In the genomic region with DNA sequence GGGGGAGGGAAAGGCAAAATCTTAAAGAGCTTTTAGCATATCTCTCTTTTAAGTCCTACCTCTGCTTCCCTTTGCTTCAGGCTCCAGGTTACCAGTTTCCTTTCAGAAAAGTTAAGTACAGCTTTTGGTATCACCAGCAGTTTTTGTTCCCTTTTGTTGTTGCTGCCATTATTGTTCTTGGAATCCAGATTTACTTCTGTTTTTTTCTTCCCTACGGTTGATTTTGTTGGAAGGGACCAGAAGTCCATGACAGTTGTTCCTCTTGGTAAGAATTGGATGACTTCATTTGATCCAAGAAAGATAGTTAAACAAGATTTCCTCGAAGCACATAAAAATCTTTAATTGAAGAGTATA, we compare ENCODE assay signal across 16 cellular contexts.
DNase-seq lines count a peak whose midpoint lies in the region; ATAC-seq, FAIRE-seq and TF ChIP-seq lines count a peak whose summit lies in the region.
"Had no signal": no experiment of that assay in that cellular context is flagged by ENCODE, and none has a peak within 500 bp of the region (broad histone marks: within the 10 kb centered on the region; RNA-seq: fewer than 3 reads in every experiment).

No MANE protein-coding gene starts in this region.

- dilution Hi-C loops in keratinocyte (cut with MboI; ENCODE audit: extremely low pct_ligation_motif_present, low sequenced_read_pairs), result no loop called here

- H4K20me1 ChIP-seq in keratinocyte (ENCODE audit: control insufficient read depth, extremely low read depth, insufficient read depth, low read length), result peaks cover 10% of the 10 kb centered on the region

- no peaks in the 10 kb centered on the region for H3K9me3 ChIP-seq in CD8-positive, alpha-beta T cell (ENCODE audit: low read length)
- H3K9me3 ChIP-seq in RWPE2 (ENCODE audit: severe bottlenecking) (no peaks in the 10 kb centered on the region), keratinocyte (ENCODE audit: control insufficient read depth, low read depth, low read length) (no peaks in the 10 kb centered on the region)
- H3K9me3 ChIP-seq: esophagus squamous epithelium, pancreas had no signal

- peak overlapping the region; percentile 35 for H3K4me3 Mint-ChIP-seq in CD8-positive, alpha-beta T cell

- CTCF ChIA-PET in CD8-positive, alpha-beta T cell (lab: Charles Lee), result interaction anchor here (1.5 kb wide), 1 partner anchor 63 kb away, joined by 6 read pairs; no protein-coding TSS in a partner anchor

- no peak overlapping the region for H3K9ac ChIP-seq in keratinocyte (ENCODE audit: control insufficient read depth, extremely low read depth, insufficient read depth, low read length)
- H3K9ac ChIP-seq: BLaER1 treated with 17β-estradiol and CSF1 and Interleukin-3, amounts not matched to agents 10 nM and 100 nM had no signal

- H3K27me3 ChIP-seq in CD8-positive, alpha-beta T cell (ENCODE audit: insufficient read depth, low read length), result no peaks in the 10 kb centered on the region
- H3K27me3 ChIP-seq in RWPE2 (ENCODE audit: insufficient read depth, poor library complexity, severe bottlenecking), result no peaks in the 10 kb centered on the region
- H3K27me3 ChIP-seq in keratinocyte (ENCODE audit: control insufficient read depth, extremely low read depth, insufficient read depth, low read length), result no peaks in the 10 kb centered on the region
- H3K27me3 ChIP-seq: BLaER1 treated with 17β-estradiol and CSF1 and Interleukin-3, amounts not matched to agents 10 nM and 100 nM; esophagus squamous epithelium; heart left ventricle; pancreas had no signal

- peaks cover 70% of the 10 kb centered on the region for H3K36me3 Mint-ChIP-seq in CD8-positive, alpha-beta T cell

- H3K4me1 Mint-ChIP-seq in CD8-positive, alpha-beta T cell (ENCODE audit: low read depth), result peaks cover 84% of the 10 kb centered on the region

- H3K4me2 ChIP-seq in keratinocyte (ENCODE audit: control insufficient read depth, extremely low read depth, insufficient read depth, low read depth, low read length), result peak overlapping the region; percentile 18

- H3K36me3 ChIP-seq in CD8-positive, alpha-beta T cell (ENCODE audit: insufficient read depth, low read length), result no peaks in the 10 kb centered on the region
- H3K36me3 ChIP-seq in RWPE2 (ENCODE audit: low read depth) (peaks cover 6% of the 10 kb centered on the region; the same call in 1 of the 2 replicates), keratinocyte (ENCODE audit: control insufficient read depth in 2 of 2, extremely low read depth in 1 of 2, insufficient read depth in 2 of 2, low read length in 2 of 2) (peaks cover 0 to 1% of the 10 kb centered on the region in 2 experiments)
- H3K36me3 ChIP-seq: esophagus squamous epithelium, heart left ventricle, pancreas had no signal

- DNase-seq in CD1c-positive myeloid dendritic cell (ENCODE audit: extremely low spot score), result peak; percentile 77
- DNase-seq in CD8-positive, alpha-beta T cell, result no peak
- DNase-seq in RWPE2 (ENCODE audit: low spot score), result no peak
- no peak for DNase-seq in keratinocyte (ENCODE audit: low read depth, low spot score)
- DNase-seq in putamen (ENCODE audit: low spot score), result no peak
- no peak for DNase-seq in GM12891 (ENCODE audit: insufficient read length, low spot score)
- DNase-seq: cortex of kidney, esophagus squamous epithelium, H7, heart left ventricle, kidney glomerular epithelial cell, NCI-H1436 treated with DMSO at 0.1 percent for 48 hours, NCI-H345, pancreas had no signal

- intact Hi-C loops in CD8-positive, alpha-beta T cell (cut with DNase I, micrococcal nuclease), result loop anchor here in 1 of 2 experiments (1.0 to 5.0 kb wide), 4 partner anchors 8 to 44 kb away; no protein-coding TSS in a partner anchor

- no peaks in the 10 kb centered on the region for H3K27me3 Mint-ChIP-seq in CD8-positive, alpha-beta T cell (ENCODE audit: low read depth)

- peaks cover 62% of the 10 kb centered on the region for H3K4me1 ChIP-seq in CD8-positive, alpha-beta T cell (ENCODE audit: insufficient read depth, low read length)
- H3K4me1 ChIP-seq in RWPE2 (ENCODE audit: insufficient read depth, poor library complexity, severe bottlenecking) (peaks cover 31% of the 10 kb centered on the region), keratinocyte (ENCODE audit: control insufficient read depth, extremely low read depth, insufficient read depth, low read length) (peaks cover 16% of the 10 kb centered on the region)

- no peak overlapping the region for H2AFZ ChIP-seq in keratinocyte (ENCODE audit: control insufficient read depth, low read length)

- H3K27ac ChIP-seq in CD8-positive, alpha-beta T cell (ENCODE audit: low read depth, low read length), result no peak overlapping the region
- H3K27ac ChIP-seq in RWPE2 (ENCODE audit: poor library complexity, severe bottlenecking), result peak overlapping the region; percentile 8
- peak overlapping the region; percentile 13 for H3K27ac ChIP-seq in keratinocyte (ENCODE audit: control insufficient read depth, insufficient read depth, low read length)
- H3K27ac ChIP-seq: esophagus squamous epithelium, pancreas had no signal

- no peak for TF ChIP-seq POLR2A in GM12891 (IDR thresholded peaks at IDR 0.05; ENCODE audit: low read depth, low read length)

- no peak for TF ChIP-seq CTCF in CD8-positive, alpha-beta T cell (IDR thresholded peaks at IDR 0.05)
- no peak for TF ChIP-seq CTCF in RWPE2 (IDR thresholded peaks at IDR 0.05; ENCODE audit: poor library complexity, severe bottlenecking)
- no peak for TF ChIP-seq CTCF in keratinocyte (optimal IDR thresholded peaks at IDR 0.05 in 1 of 3, IDR thresholded peaks at IDR 0.05 in 1 of 3, conservative IDR thresholded peaks at IDR 0.05 in 1 of 3; ENCODE audit: extremely low read depth in 1 of 3, insufficient read depth in 2 of 3, low read length in 3 of 3)

- POLR2A ChIA-PET in CD8-positive, alpha-beta T cell (lab: Charles Lee), result interaction anchor here (0.9 to 1.6 kb wide), 6 partner anchors 12 to 51 kb away, joined by 3 to 5 read pairs (median 3); no protein-coding TSS in a partner anchor

- no peaks in the 10 kb centered on the region for H3K9me3 Mint-ChIP-seq in CD8-positive, alpha-beta T cell

- peaks cover 43% of the 10 kb centered on the region for H3K79me2 ChIP-seq in keratinocyte (ENCODE audit: control insufficient read depth, insufficient read depth, low read length)

- peak; percentile 30 for ATAC-seq in CD8-positive, alpha-beta T cell
- ATAC-seq in RWPE2 (ENCODE audit: low read depth), result no peak
- ATAC-seq in HG03039 (IDR thresholded peaks at IDR 0.05; ENCODE audit: unreplicated experiment), result no peak
- ATAC-seq: heart left ventricle had no signal

- H3K27ac Mint-ChIP-seq in CD8-positive, alpha-beta T cell, result peak overlapping the region; percentile 82

- FAIRE-seq in keratinocyte (lab: Jason Lieb, UNC) (no peak), GM12891 (lab: Jason Lieb, UNC) (no peak)
- FAIRE-seq: pancreas had no signal

- no peak overlapping the region for H3K4me3 ChIP-seq in CD8-positive, alpha-beta T cell (ENCODE audit: low read depth, low read length)
- H3K4me3 ChIP-seq in RWPE2 (ENCODE audit: severe bottlenecking) (no peak overlapping the region), keratinocyte (ENCODE audit: control insufficient read depth in 2 of 3, extremely low read depth in 1 of 3, insufficient read depth in 2 of 3, low read depth in 1 of 3, low read length in 3 of 3) (no peak overlapping the region)
- H3K4me3 ChIP-seq: esophagus squamous epithelium, heart left ventricle, pancreas had no signal

- peaks cover 2% of the 10 kb centered on the region for H3K9me1 ChIP-seq in keratinocyte (ENCODE audit: control insufficient read depth, extremely low read depth, insufficient read depth, low read length)

TF ChIP-seq in GM12891, 5 proteins besides CTCF, POLR2A, EP300 and RAD21:
- TF ChIP-seq POU2F2 (IDR thresholded peaks at IDR 0.05; ENCODE audit: low read depth, low read length), result no peak
